ENCODE assay signal across 16 cellular contexts in genomic region chr13:102900193-102900608, GRCh38.
"Had no signal": no experiment of that assay in that cellular context is flagged by ENCODE, and none has a peak within 500 bp of the region (broad histone marks: within the 10 kb centered on the region; RNA-seq: fewer than 3 reads in every experiment).

No MANE protein-coding gene starts in this region.

- H3K4me1 ChIP-seq: sigmoid colon, testis, upper lobe of right lung had no signal

- H3K27ac ChIP-seq: esophagus muscularis mucosa, ovary, sigmoid colon, testis, upper lobe of right lung had no signal

- ATAC-seq: activated T-cell treated with anti-CD3 and anti-CD28 coated beads, Interleukin-2, amount 50 U/mL, for 72 hours; left ventricle myocardium superior; upper lobe of right lung had no signal

- H3K27ac Mint-ChIP-seq: activated CD4-positive, alpha-beta T cell treated with anti-CD3 and anti-CD28 coated beads, Interleukin-2, amount 10 ng/mL, durations not matched to agents 7 days and 5 days; activated naive CD8-positive, alpha-beta T cell; activated T-cell treated with anti-CD3 and anti-CD28 coated beads, Interleukin-2, amount 50 U/mL, for 72 hours had no signal

- H3K9me3 ChIP-seq: esophagus muscularis mucosa, ovary, sigmoid colon, stomach, testis, upper lobe of right lung had no signal

- H3K4me3 Mint-ChIP-seq: activated CD4-positive, alpha-beta T cell treated with anti-CD3 and anti-CD28 coated beads, Interleukin-2, amount 10 ng/mL, durations not matched to agents 7 days and 5 days; activated naive CD8-positive, alpha-beta T cell; activated T-cell treated with anti-CD3 and anti-CD28 coated beads, Interleukin-2, amount 50 U/mL, for 72 hours; neural crest cell had no signal

- H3K27me3 ChIP-seq: esophagus muscularis mucosa, ovary, sigmoid colon, stomach, testis, upper lobe of right lung had no signal

- H3K36me3 ChIP-seq: esophagus muscularis mucosa, ovary, sigmoid colon, stomach, upper lobe of right lung had no signal

- H3K27me3 Mint-ChIP-seq: activated naive CD8-positive, alpha-beta T cell had no signal

- DNase-seq: activated CD4-positive, alpha-beta T cell treated with anti-CD3 and anti-CD28 coated beads, Interleukin-2, amount 10 ng/mL, durations not matched to agents 7 days and 5 days; activated CD8-positive, alpha-beta memory T cell treated with anti-CD3 and anti-CD28 coated beads, Interleukin-2, amount 50 U/mL, for 48 hours; activated gamma-delta T cell; activated T-cell treated with anti-CD3 and anti-CD28 coated beads, Interleukin-2, amount 50 U/mL, for 72 hours; amniotic stem cell; islet precursor cell; left ventricle myocardium superior; ovary; sigmoid colon; stimulated activated CD4-positive, alpha-beta T cell treated with anti-CD3 and anti-CD28 coated beads, Interleukin-1b, Interleukin-23, amount 100 ng/mL, for 48 hours; stomach; testis; upper lobe of right lung had no signal

- H3K9me3 Mint-ChIP-seq: activated CD4-positive, alpha-beta T cell treated with anti-CD3 and anti-CD28 coated beads, Interleukin-2, amount 10 ng/mL, durations not matched to agents 7 days and 5 days; activated T-cell treated with anti-CD3 and anti-CD28 coated beads, Interleukin-2, amount 50 U/mL, for 72 hours; neural crest cell had no signal

- H3K4me3 ChIP-seq: esophagus muscularis mucosa, ovary, sigmoid colon, stomach, testis, upper lobe of right lung had no signal

- H3K4me1 Mint-ChIP-seq: activated CD4-positive, alpha-beta T cell treated with anti-CD3 and anti-CD28 coated beads, Interleukin-2, amount 10 ng/mL, durations not matched to agents 7 days and 5 days had no signal
